ENCODE assay signal across 2 cellular contexts in the genomic region with DNA sequence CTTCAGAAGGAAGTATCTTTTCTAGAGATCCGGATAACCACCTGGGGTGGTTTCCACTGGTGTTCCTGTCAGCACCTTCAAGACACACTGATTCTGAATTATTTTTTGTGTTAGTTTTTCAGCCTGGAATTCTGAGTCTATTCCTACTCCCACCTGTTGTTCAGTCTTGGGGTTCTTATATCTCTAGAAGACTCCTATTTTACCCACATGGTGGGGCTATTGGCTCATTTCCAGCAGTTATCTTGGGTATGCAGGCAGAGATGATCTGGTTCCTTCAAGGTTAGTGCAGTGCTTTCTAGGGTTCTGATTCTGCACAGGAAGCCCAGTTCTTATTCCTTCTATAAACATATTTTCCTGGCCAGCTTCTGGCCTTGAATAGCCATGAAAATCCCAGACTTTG.
TF ChIP-seq lines count a peak whose summit lies in the region.

No MANE protein-coding gene starts in this region.

TF ChIP-seq in HEK293T, 16 proteins besides CTCF, POLR2A, EP300 and RAD21 (continued from another document):
- TF ChIP-seq ARNT (IDR thresholded peaks at IDR 0.05) (no peak), L3MBTL2 (conservative IDR thresholded peaks at IDR 0.05) (no peak), TARDBP (IDR thresholded peaks at IDR 0.05) (no peak), HDGF (IDR thresholded peaks at IDR 0.05; ENCODE audit: borderline replicate concordance) (no peak), FOXA1 (IDR thresholded peaks at IDR 0.05) (no peak), ELF4 (IDR thresholded peaks at IDR 0.05) (no peak)

TF ChIP-seq in K562, 482 proteins besides CTCF, POLR2A, EP300 and RAD21 (continued from another document):
- TF ChIP-seq CBFA2T3 (IDR thresholded peaks at IDR 0.05) (peak; percentile 40; the same call in 1 of the 2 replicates), ZNF717 (CRISPR knock-in tag; IDR thresholded peaks at IDR 0.05) (no peak), NFIC (IDR thresholded peaks at IDR 0.05) (peak; percentile 72), MAZ (CRISPR knock-in tag; conservative IDR thresholded peaks at IDR 0.05 in 1 of 2, IDR thresholded peaks at IDR 0.05 in 1 of 2) (0 out of 4 replicates have a peak, but pooled peaks of 1 of the 2 experiments have one; percentile 13)
- TF ChIP-seq, protein P1, sequence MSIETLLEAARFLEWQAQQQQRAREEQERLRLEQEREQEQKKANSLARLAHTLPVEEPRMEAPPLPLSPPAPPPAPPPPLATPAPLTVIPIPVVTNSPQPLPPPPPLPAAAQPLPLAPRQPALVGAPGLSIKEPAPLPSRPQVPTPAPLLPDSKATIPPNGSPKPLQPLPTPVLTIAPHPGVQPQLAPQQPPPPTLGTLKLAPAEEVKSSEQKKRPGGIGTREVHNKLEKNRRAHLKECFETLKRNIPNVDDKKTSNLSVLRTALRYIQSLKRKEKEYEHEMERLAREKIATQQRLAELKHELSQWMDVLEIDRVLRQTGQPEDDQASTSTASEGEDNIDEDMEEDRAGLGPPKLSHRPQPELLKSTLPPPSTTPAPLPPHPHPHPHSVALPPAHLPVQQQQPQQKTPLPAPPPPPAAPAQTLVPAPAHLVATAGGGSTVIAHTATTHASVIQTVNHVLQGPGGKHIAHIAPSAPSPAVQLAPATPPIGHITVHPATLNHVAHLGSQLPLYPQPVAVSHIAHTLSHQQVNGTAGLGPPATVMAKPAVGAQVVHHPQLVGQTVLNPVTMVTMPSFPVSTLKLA (conservative IDR thresholded peaks at IDR 0.05), result no peak
